ENCODE assay signal across 9 cellular contexts in genomic region chr7:128166603-128167315, GRCh38.
A peak's percentile ranks its signal among the peaks of the same experiment; 100 is the strongest.
DNase-seq lines count a peak whose midpoint lies in the region; ATAC-seq and TF ChIP-seq lines count a peak whose summit lies in the region.
"Had no signal": no experiment of that assay in that cellular context is flagged by ENCODE, and none has a peak within 500 bp of the region (broad histone marks: within the 10 kb centered on the region; RNA-seq: fewer than 3 reads in every experiment).

No MANE protein-coding gene starts in this region.

- TF ChIP-seq EP300 in Ishikawa (IDR thresholded peaks at IDR 0.05; ENCODE audit: borderline replicate concordance), result no peak

- H3K4me3 ChIP-seq in brain microvascular endothelial cell (ENCODE audit: low read depth, low read length) (peak overlapping the region; percentile 39), left lung (peak overlapping the region; percentile 21 to 30), testis (peak overlapping the region; percentile 17 to 56)

- WGBS in testis, 2 donors, result 0 to 1% methylated on average over 9 to 60 of the region's 63 CpGs

- H3K27me3 ChIP-seq in brain microvascular endothelial cell (replicated peaks) (peaks cover 56% of the 10 kb centered on the region), left lung (peaks cover 51 to 100% of the 10 kb centered on the region in 2 donors), testis (no peaks in the 10 kb centered on the region)

- TF ChIP-seq RAD21 in Ishikawa (IDR thresholded peaks at IDR 0.05; ENCODE audit: low read depth), result no peak

- in situ Hi-C loops in brain microvascular endothelial cell (cut with HindIII; ENCODE audit: low pct_ligation_motif_present, low sequenced_read_pairs), result no loop called here

- H3K36me3 ChIP-seq in brain microvascular endothelial cell (replicated peaks) (no peaks in the 10 kb centered on the region), left lung (no peaks in the 10 kb centered on the region), testis (ENCODE audit: low read depth, missing control alignments) (no peaks in the 10 kb centered on the region)

- ATAC-seq in left lung, result peak; percentile 12
- no peak for ATAC-seq in HG03469 (IDR thresholded peaks at IDR 0.05; ENCODE audit: unreplicated experiment)

- no peak for TF ChIP-seq CTCF in brain microvascular endothelial cell (IDR thresholded peaks at IDR 0.05; ENCODE audit: low read depth, low read length, missing control alignments)
- TF ChIP-seq CTCF in left lung (IDR thresholded peaks at IDR 0.05), result no peak
- no peak for TF ChIP-seq CTCF in testis (IDR thresholded peaks at IDR 0.05)

- no peak for TF ChIP-seq POLR2A in testis (IDR thresholded peaks at IDR 0.05)

- no peak overlapping the region for H3K27ac ChIP-seq in brain microvascular endothelial cell
- H3K27ac ChIP-seq in left lung, result no peak overlapping the region
- H3K27ac ChIP-seq in testis, result no peak overlapping the region
- H3K27ac ChIP-seq: foreskin keratinocyte had no signal

- peaks cover 11 to 25% of the 10 kb centered on the region in 2 donors for H3K4me1 ChIP-seq in left lung
- H3K4me1 ChIP-seq in testis, result peaks cover 16% of the 10 kb centered on the region

- DNase-seq in COLO668 (lab: John Stamatoyannopoulos, UW; ENCODE audit: unreplicated experiment) (peak; percentile 40), brain microvascular endothelial cell (no peak), left lung (peak in 1 of 2 donors; percentile 79), testis (no peak), SK-N-DZ (ENCODE audit: low spot score) (no peak), putamen (ENCODE audit: low spot score) (no peak)

- intact Hi-C loops in left lung (cut with DNase I) (no loop called here), testis (cut with DNase I; ENCODE audit: low total_unique reads) (no loop called here)

- H3K9me3 ChIP-seq in left lung, result no peaks in the 10 kb centered on the region
- no peaks in the 10 kb centered on the region for H3K9me3 ChIP-seq in testis

TF ChIP-seq in Ishikawa, 13 proteins besides CTCF, POLR2A, EP300 and RAD21:
- 0 out of 2 replicates have a peak, but pooled peaks have one; percentile 29 for TF ChIP-seq EGR1 (IDR thresholded peaks at IDR 0.05)
- peak; percentile 63 for TF ChIP-seq TEAD4 (IDR thresholded peaks at IDR 0.05)
- peak; percentile 59 for TF ChIP-seq MAX (IDR thresholded peaks at IDR 0.05)
- TF ChIP-seq FOXM1 (IDR thresholded peaks at IDR 0.05; ENCODE audit: borderline replicate concordance, low read depth), result no peak
